16 cellular contexts compared by ENCODE assay signal in genomic region chr9:859251-859650, GRCh38. TPM values are rescaled to one million over a fixed set of nuclear protein-coding genes. Genes with fewer than 3 reads are reported as not detected.
DNase-seq lines count a peak whose midpoint lies in the region; ATAC-seq, FAIRE-seq and TF ChIP-seq lines count a peak whose summit lies in the region.
"Had no signal": no experiment of that assay in that cellular context is flagged by ENCODE, and none has a peak within 500 bp of the region (broad histone marks: within the 10 kb centered on the region; RNA-seq: fewer than 3 reads in every experiment).

No MANE protein-coding gene starts in this region.

- H3K4me1 Mint-ChIP-seq in GM23338: no peaks in the 10 kb centered on the region
- H3K4me1 Mint-ChIP-seq: central memory CD8-positive, alpha-beta T cell; neural progenitor cell had no signal

- H3K36me3 Mint-ChIP-seq in GM23338 (ENCODE audit: low read depth): peaks cover 9% of the 10 kb centered on the region
- H3K36me3 Mint-ChIP-seq: neural progenitor cell had no signal

- H2AFZ ChIP-seq in GM23338: no peak overlapping the region
- H2AFZ ChIP-seq: neural progenitor cell had no signal

- no peaks in the 10 kb centered on the region for H3F3A ChIP-seq in GM23338 (replicated peaks; ENCODE audit: low read depth)

- H3K4me2 ChIP-seq in GM23338: no peak overlapping the region
- H3K4me2 ChIP-seq: neural progenitor cell had no signal

- peak; percentile 99 for ATAC-seq in GM19372 (IDR thresholded peaks at IDR 0.05; ENCODE audit: low read depth, unreplicated experiment)
- ATAC-seq in HG02763 (IDR thresholded peaks at IDR 0.05; ENCODE audit: unreplicated experiment): peak; percentile 100
- ATAC-seq in HG03457 (IDR thresholded peaks at IDR 0.05; ENCODE audit: unreplicated experiment): peak; percentile 100
- ATAC-seq in GM23338: no peak

- H3K27ac Mint-ChIP-seq in GM23338: no peak overlapping the region
- H3K27ac Mint-ChIP-seq: neural progenitor cell had no signal

- H3K4me3 Mint-ChIP-seq in GM23338: no peak overlapping the region
- H3K4me3 Mint-ChIP-seq: central memory CD8-positive, alpha-beta T cell; neural progenitor cell had no signal

- H3K4me3 ChIP-seq in GM12865 (ENCODE audit: low read depth, low read length): no peak overlapping the region
- H3K4me3 ChIP-seq in GM23338: no peak overlapping the region
- H3K4me3 ChIP-seq: neural progenitor cell had no signal

- no peak for FAIRE-seq in urothelium cell line (lab: Jason Lieb, UNC)

- peaks cover 17% of the 10 kb centered on the region for H3K9me3 Mint-ChIP-seq in GM23338
- H3K9me3 Mint-ChIP-seq: central memory CD8-positive, alpha-beta T cell had no signal

- peaks cover 12% of the 10 kb centered on the region for H3K27me3 Mint-ChIP-seq in GM23338 (ENCODE audit: insufficient read depth, low read depth, poor library complexity)

- no peaks in the 10 kb centered on the region for H3K27me3 ChIP-seq in GM23338 (ENCODE audit: insufficient read depth)
- H3K27me3 ChIP-seq: neural progenitor cell had no signal

- H4K20me1 ChIP-seq in GM23338 (replicated peaks; ENCODE audit: insufficient read depth): no peaks in the 10 kb centered on the region

- no peaks in the 10 kb centered on the region; the same call in 1 of the 2 replicates for H3K9me2 ChIP-seq in GM23338 (ENCODE audit: insufficient read depth)

- no peaks in the 10 kb centered on the region for H3K4me1 ChIP-seq in GM23338 (ENCODE audit: insufficient read depth)
- H3K4me1 ChIP-seq: neural progenitor cell had no signal

- H3K27ac ChIP-seq in GM23338 (ENCODE audit: low read depth): no peak overlapping the region
- H3K27ac ChIP-seq: neural progenitor cell, VCaP had no signal

- TF ChIP-seq CTCF in GM12865 (IDR thresholded peaks at IDR 0.05; ENCODE audit: insufficient read depth, low read depth, low read length, missing control alignments): no peak
- no peak for TF ChIP-seq CTCF in GM23338 (conservative IDR thresholded peaks at IDR 0.05; ENCODE audit: low read depth in 2 of 2)

- peak; percentile 94 for DNase-seq in GM12865 (ENCODE audit: low read depth)
- DNase-seq in midbrain (lab: John Stamatoyannopoulos, UW): no peak
- DNase-seq in NCI-H2196 (lab: John Stamatoyannopoulos, UW; ENCODE audit: unreplicated experiment): no peak
- DNase-seq in GM23338 (ENCODE audit: low spot score): no peak
- DNase-seq in urothelium cell line (ENCODE audit: low spot score): no peak
- DNase-seq: activated effector memory CD4-positive, alpha-beta T cell treated with Interleukin-2 at 50 U/mL for 16 hours; GF-D8; NCI-H2081; RPMI8226 had no signal

- H3K79me2 ChIP-seq in GM23338 (replicated peaks; ENCODE audit: insufficient read depth): no peaks in the 10 kb centered on the region

- H3K36me3 ChIP-seq in GM23338 (ENCODE audit: insufficient read depth): no peaks in the 10 kb centered on the region
- H3K36me3 ChIP-seq: neural progenitor cell had no signal

TF ChIP-seq in GM23338, 12 proteins besides CTCF, POLR2A, EP300 and RAD21 (continues in another document):
- no peak for TF ChIP-seq ETS1 (IDR thresholded peaks at IDR 0.05)
- TF ChIP-seq CREB1 (CRISPR knock-in tag; IDR thresholded peaks at IDR 0.05; ENCODE audit: low read depth): no peak
- no peak for TF ChIP-seq POLR2AphosphoS5 (IDR thresholded peaks at IDR 0.05; ENCODE audit: low read depth)
- no peak for TF ChIP-seq EZH2phosphoT487 (IDR thresholded peaks at IDR 0.05; ENCODE audit: unreplicated experiment)
- no peak for TF ChIP-seq ZNF462 (CRISPR knock-in tag; IDR thresholded peaks at IDR 0.05)
- no peak for TF ChIP-seq ZNF114 (CRISPR knock-in tag; IDR thresholded peaks at IDR 0.05)
- TF ChIP-seq JUNB (IDR thresholded peaks at IDR 0.05; ENCODE audit: unreplicated experiment): no peak
- TF ChIP-seq ZNF331 (CRISPR knock-in tag; IDR thresholded peaks at IDR 0.05; ENCODE audit: low read depth): no peak
- TF ChIP-seq EZH2 (IDR thresholded peaks at IDR 0.05; ENCODE audit: low read depth, unreplicated experiment): no peak
- TF ChIP-seq NANOG (IDR thresholded peaks at IDR 0.05; ENCODE audit: borderline replicate concordance): no peak

RNA-seq across cellular contexts. Expression of gene DMRT1, which starts 17.8 kb away (rescaled TPM):
- total RNA-seq in GM23338 (2014; rRNA removed; shearing (Covaris generic)): 1.8 TPM in 1 of 2 replicates, not detected in the other
- polyA plus RNA-seq in GM23338 (2016; fragmentation: Nextera tagmentation; extraction: Ambion mirVana): 0.23 TPM in 1 of 2 replicates, not detected in the other
- total RNA-seq: fibroblast of lung had no signal
- polyA plus RNA-seq: fibroblast of lung had no signal
